15 cellular contexts compared by ENCODE assay signal in the genomic region with DNA sequence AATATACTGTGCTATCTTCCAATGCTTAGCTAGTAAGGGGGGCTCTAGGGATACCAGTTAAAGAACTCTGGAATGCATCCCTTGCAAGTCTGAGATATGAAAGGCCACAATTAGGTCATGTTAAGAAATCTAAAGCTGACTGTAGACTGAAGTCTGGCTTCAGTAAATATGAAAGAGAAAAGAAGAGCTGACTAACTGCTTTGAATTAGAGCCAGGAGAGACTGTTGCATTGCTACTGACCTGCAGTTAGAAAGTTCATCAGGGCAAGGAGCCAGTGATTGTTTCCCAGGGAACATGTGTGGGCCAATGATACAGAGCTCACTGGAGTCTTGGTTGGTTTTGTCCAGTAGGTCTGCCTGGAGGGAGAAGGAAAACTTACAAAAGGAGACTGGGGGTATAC.
A peak's percentile ranks its signal among the peaks of the same experiment; 100 is the strongest.
DNase-seq lines count a peak whose midpoint lies in the region; ATAC-seq, FAIRE-seq and TF ChIP-seq lines count a peak whose summit lies in the region.
"Had no signal": no experiment of that assay in that cellular context is flagged by ENCODE, and none has a peak within 500 bp of the region (broad histone marks: within the 10 kb centered on the region; RNA-seq: fewer than 3 reads in every experiment).

No MANE protein-coding gene starts in this region.

- FAIRE-seq in endothelial cell of umbilical vein (lab: Jason Lieb, UNC), result no peak
- FAIRE-seq: kidney had no signal

- H3K27ac ChIP-seq in endothelial cell of umbilical vein (ENCODE audit: insufficient read depth, low read depth, low read length), result no peak overlapping the region
- H3K27ac ChIP-seq: parathyroid adenoma had no signal

- H3K4me3 Mint-ChIP-seq in nephron, result no peak overlapping the region

- ATAC-seq in HG02938 (IDR thresholded peaks at IDR 0.05; ENCODE audit: unreplicated experiment) (no peak), HG03378 (IDR thresholded peaks at IDR 0.05; ENCODE audit: unreplicated experiment) (no peak)
- ATAC-seq: HCT116, Panc1 had no signal

- no peaks in the 10 kb centered on the region for H3K36me3 Mint-ChIP-seq in nephron (ENCODE audit: low read depth)

- H3K27me3 Mint-ChIP-seq in nephron (ENCODE audit: low read depth), result no peaks in the 10 kb centered on the region

- H3K4me3 ChIP-seq in BJ (ENCODE audit: low read depth, low read length), result no peak overlapping the region
- no peak overlapping the region for H3K4me3 ChIP-seq in endothelial cell of umbilical vein (replicated peaks in 1 of 3; ENCODE audit: insufficient read depth in 1 of 3, low read depth in 1 of 3, low read length in 3 of 3)

- POLR2A ChIA-PET in BJ (lab: Charles Lee), result interaction anchor here (0.5 kb wide), 1 partner anchor 564 kb away, joined by 3 read pairs; no protein-coding TSS in a partner anchor
- POLR2A ChIA-PET in endothelial cell of umbilical vein (lab: Charles Lee), result no interaction called here

- intact Hi-C loops in endothelial cell of umbilical vein (cut with micrococcal nuclease), result no loop called here

- no TSS peak for BruUV-seq in endothelial cell of umbilical vein (replicated peaks; lab: Mats Ljungman, UMichigan)

- peaks cover 24% of the 10 kb centered on the region for H3K4me1 Mint-ChIP-seq in nephron

- CTCF ChIA-PET in BJ (lab: Yijun Ruan, JAX) (interaction anchor here (0.6 to 7.2 kb wide), 6 partner anchors 10 to 1147 kb away, joined by 3 to 91 read pairs (median 4); no protein-coding TSS in a partner anchor), endothelial cell of umbilical vein (lab: Charles Lee) (interaction anchor here (0.8 kb wide), 1 partner anchor 982 kb away, joined by 3 read pairs; no protein-coding TSS in a partner anchor)

- DNase-seq in BJ (ENCODE audit: low read depth) (peak; percentile 68), NCI-H2196 treated with DMSO at 0.1 percent for 48 hours (lab: John Stamatoyannopoulos, UW; ENCODE audit: unreplicated experiment) (peak; percentile 15), endothelial cell of umbilical vein (ENCODE audit: low read depth, low spot score) (peak; percentile 83), DMS79 (lab: John Stamatoyannopoulos, UW) (no peak)
- DNase-seq in activated CD8-positive, alpha-beta memory T cell treated with anti-CD3 and anti-CD28 coated beads for 24 hours, result no peak
- DNase-seq: activated effector memory CD4-positive, alpha-beta T cell treated with Interleukin-2 at 50 U/mL for 16 hours; DMS79 treated with DMSO at 0.1 percent for 48 hours; kidney; NCI-H1417 had no signal

- H3K36me3 ChIP-seq in BJ (ENCODE audit: control insufficient read depth, insufficient read depth, low read length) (no peaks in the 10 kb centered on the region), endothelial cell of umbilical vein (ENCODE audit: control insufficient read depth in 2 of 2, extremely low read depth in 1 of 2, insufficient read depth in 2 of 2, low read length in 2 of 2) (no peaks in the 10 kb centered on the region)

- H4K20me1 ChIP-seq in endothelial cell of umbilical vein (replicated peaks; ENCODE audit: control insufficient read depth, extremely low read depth, insufficient read depth, low read length), result no peaks in the 10 kb centered on the region

- H2AFZ ChIP-seq in endothelial cell of umbilical vein (ENCODE audit: low read depth, low read length), result no peak overlapping the region
- H2AFZ ChIP-seq: parathyroid adenoma had no signal

- TF ChIP-seq POLR2A in endothelial cell of umbilical vein (IDR thresholded peaks at IDR 0.05; ENCODE audit: low read depth, low read length), result no peak

- H3K27me3 ChIP-seq in BJ (ENCODE audit: control insufficient read depth, insufficient read depth, low read length) (no peaks in the 10 kb centered on the region), endothelial cell of umbilical vein (ENCODE audit: control insufficient read depth in 2 of 2, insufficient read depth in 2 of 2, low read length in 2 of 2) (no peaks in the 10 kb centered on the region)

- H3K79me2 ChIP-seq in endothelial cell of umbilical vein (ENCODE audit: control insufficient read depth, insufficient read depth, low read length), result no peaks in the 10 kb centered on the region
- H3K79me2 ChIP-seq: parathyroid adenoma had no signal

- H3K9ac ChIP-seq in endothelial cell of umbilical vein (replicated peaks; ENCODE audit: extremely low read depth, insufficient read depth, low read length), result no peak overlapping the region
- H3K9ac ChIP-seq: parathyroid adenoma had no signal

- no peaks in the 10 kb centered on the region for H3K9me3 ChIP-seq in endothelial cell of umbilical vein (replicated peaks; ENCODE audit: control insufficient read depth, insufficient read depth, low read length)

- no peak for TF ChIP-seq CTCF in BJ (IDR thresholded peaks at IDR 0.05; ENCODE audit: insufficient read depth, low read depth, low read length)
- no peak for TF ChIP-seq CTCF in endothelial cell of umbilical vein (IDR thresholded peaks at IDR 0.05; ENCODE audit: extremely low read depth in 1 of 2, insufficient read depth in 1 of 2, low read depth in 1 of 2, low read length in 2 of 2)
- no peak for TF ChIP-seq CTCF in nephron (IDR thresholded peaks at IDR 0.05; ENCODE audit: unreplicated experiment in 3 of 3)

- no peaks in the 10 kb centered on the region for H3K9me1 ChIP-seq in endothelial cell of umbilical vein (replicated peaks; ENCODE audit: control insufficient read depth, extremely low read depth, insufficient read depth, low read length)

- peak overlapping the region in 2 of 3 experiments; percentile 24 to 38 for H3K27ac Mint-ChIP-seq in nephron

- H3K4me1 ChIP-seq in endothelial cell of umbilical vein (ENCODE audit: control insufficient read depth, extremely low read depth, insufficient read depth, low read length), result peaks cover 3% of the 10 kb centered on the region
- H3K4me1 ChIP-seq: parathyroid adenoma had no signal

- no peak overlapping the region for H3K4me2 ChIP-seq in endothelial cell of umbilical vein (ENCODE audit: insufficient read depth, low read length)

- dilution Hi-C loops in endothelial cell of umbilical vein (cut with MboI; ENCODE audit: extremely low pct_ligation_motif_present, low sequenced_read_pairs), result no loop called here

- peaks cover 3% of the 10 kb centered on the region for H3K9me3 Mint-ChIP-seq in nephron

TF ChIP-seq in endothelial cell of umbilical vein, 7 proteins besides CTCF, POLR2A, EP300 and RAD21:
- TF ChIP-seq MYC (IDR thresholded peaks at IDR 0.05; ENCODE audit: low read depth, low read length) (no peak), EZH2 (IDR thresholded peaks at IDR 0.05; ENCODE audit: borderline replicate concordance, low read depth, low read length, severe bottlenecking) (no peak), FOS (IDR thresholded peaks at IDR 0.05; ENCODE audit: borderline replicate concordance, insufficient read depth, low read length) (no peak), GATA2 (IDR thresholded peaks at IDR 0.05; ENCODE audit: insufficient read depth, insufficient read length, low read depth, low read length) (no peak)

Comparison
In these comparisons a context has a peak if more than half of its experiments do, and no peak if none do; other contexts are left out.
1. DNase-seq: peak in BJ (single experiment), NCI-H2196 treated with DMSO at 0.1 percent for 48 hours (single experiment) and endothelial cell of umbilical vein (single experiment); none in DMS79 (single experiment) and activated CD8-positive, alpha-beta memory T cell treated with anti-CD3 and anti-CD28 coated beads for 24 hours (single experiment).